In the genomic region with DNA sequence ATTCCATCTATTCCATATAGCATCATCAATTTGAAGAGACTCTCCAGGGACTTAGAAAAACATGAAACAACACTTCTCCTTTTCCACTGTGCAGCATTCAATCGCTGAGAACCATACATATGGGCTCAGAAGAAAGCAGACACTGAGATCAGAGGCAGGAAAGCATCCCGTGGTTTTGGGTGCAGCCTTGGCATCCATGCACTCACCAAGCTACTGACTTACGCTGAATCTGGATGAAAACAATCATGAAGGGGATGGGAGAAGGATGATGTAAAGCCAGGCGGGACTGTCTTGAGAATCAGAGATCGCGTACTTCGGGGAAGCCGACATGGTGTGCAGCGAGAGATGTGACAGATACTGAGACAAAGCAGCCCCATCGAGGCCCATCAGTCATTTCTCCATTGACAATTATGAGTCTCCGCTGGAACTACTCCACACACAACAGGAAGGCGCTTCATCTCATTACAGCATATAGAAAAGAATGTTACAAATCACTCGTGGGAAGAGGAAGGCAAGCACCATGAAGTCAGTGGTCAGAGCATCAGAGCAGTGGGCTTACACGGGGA, we compare ENCODE assay signal across 15 cellular contexts. TPM values are rescaled to one million over a fixed set of nuclear protein-coding genes. Genes with fewer than 3 reads are reported as not detected.
A peak's percentile ranks its signal among the peaks of the same experiment; 100 is the strongest.
DNase-seq lines count a peak whose midpoint lies in the region; ATAC-seq and FAIRE-seq lines count a peak whose summit lies in the region.
"Had no signal": no experiment of that assay in that cellular context is flagged by ENCODE, and none has a peak within 500 bp of the region (broad histone marks: within the 10 kb centered on the region; RNA-seq: fewer than 3 reads in every experiment).

No MANE protein-coding gene starts in this region.

- peaks cover 22 to 29% of the 10 kb centered on the region in 2 donors for H3K36me3 Mint-ChIP-seq in activated naive CD4-positive, alpha-beta T cell treated with anti-CD3 and anti-CD28 coated beads, Interleukin-2, amount 50 U/mL, for 72 hours

- no peak overlapping the region for H3K27ac Mint-ChIP-seq in activated naive CD4-positive, alpha-beta T cell treated with anti-CD3 and anti-CD28 coated beads, Interleukin-2, amount 50 U/mL, for 72 hours

- DNase-seq in activated naive CD4-positive, alpha-beta T cell treated with anti-CD3 and anti-CD28 coated beads, Interleukin-2, amount 50 U/mL, for 72 hours (ENCODE audit: low spot score in 2 of 2) = peak in 1 of 2 donors; percentile 25
- no peak for DNase-seq in activated naive CD4-positive, alpha-beta T cell treated with Interleukin-2 at 50 U/mL for 16 hours
- DNase-seq in RPMI7951 (ENCODE audit: low read depth) (peak; percentile 10), cerebellar cortex (ENCODE audit: low spot score) (peak; percentile 59), urothelium cell line (ENCODE audit: low spot score) (no peak), NCI-H1694 treated with DMSO at 0.1 percent for 48 hours (lab: John Stamatoyannopoulos, UW) (no peak)
- DNase-seq: COR-L47, DMS153, EL, NCI-H1436 treated with DMSO at 0.1 percent for 48 hours, NCI-H2081 treated with DMSO at 0.1 percent for 48 hours, NCI-H345, PC-3 had no signal

- peak; percentile 13 to 84 for ATAC-seq in activated naive CD4-positive, alpha-beta T cell treated with anti-CD3 and anti-CD28 coated beads, Interleukin-2, amount 50 U/mL, for 72 hours
- no peak for ATAC-seq in GM21367 (IDR thresholded peaks at IDR 0.05; ENCODE audit: unreplicated experiment)
- ATAC-seq: K562, PC-3 had no signal

- H3K9me3 Mint-ChIP-seq in activated naive CD4-positive, alpha-beta T cell treated with anti-CD3 and anti-CD28 coated beads, Interleukin-2, amount 50 U/mL, for 72 hours = peaks cover 6 to 10% of the 10 kb centered on the region in 2 donors

- peak; percentile 73 for FAIRE-seq in urothelium cell line (lab: Jason Lieb, UNC)
- FAIRE-seq: K562 had no signal

RNA-seq across cellular contexts. Expression of a gene that starts 2.3 kb away (rescaled TPM):
- 10 to 100 TPM; 43.7 to 70.6 TPM for total RNA-seq in activated naive CD4-positive, alpha-beta T cell treated with anti-CD3 and anti-CD28 coated beads, Interleukin-2, amount 50 U/mL, for 72 hours
- 3.5 and 3.6 TPM in 2 replicates for total RNA-seq in RPMI7951 (2014; rRNA removed; shearing (Covaris generic))

Comparison
In these comparisons a context has a peak if more than half of its experiments do, and no peak if none do; other contexts are left out.
1. DNase-seq: peak in RPMI7951 (single experiment) and cerebellar cortex (single experiment); none in activated naive CD4-positive, alpha-beta T cell treated with Interleukin-2 at 50 U/mL for 16 hours (single experiment), urothelium cell line (single experiment) and NCI-H1694 treated with DMSO at 0.1 percent for 48 hours (single experiment).